In the genomic region with DNA sequence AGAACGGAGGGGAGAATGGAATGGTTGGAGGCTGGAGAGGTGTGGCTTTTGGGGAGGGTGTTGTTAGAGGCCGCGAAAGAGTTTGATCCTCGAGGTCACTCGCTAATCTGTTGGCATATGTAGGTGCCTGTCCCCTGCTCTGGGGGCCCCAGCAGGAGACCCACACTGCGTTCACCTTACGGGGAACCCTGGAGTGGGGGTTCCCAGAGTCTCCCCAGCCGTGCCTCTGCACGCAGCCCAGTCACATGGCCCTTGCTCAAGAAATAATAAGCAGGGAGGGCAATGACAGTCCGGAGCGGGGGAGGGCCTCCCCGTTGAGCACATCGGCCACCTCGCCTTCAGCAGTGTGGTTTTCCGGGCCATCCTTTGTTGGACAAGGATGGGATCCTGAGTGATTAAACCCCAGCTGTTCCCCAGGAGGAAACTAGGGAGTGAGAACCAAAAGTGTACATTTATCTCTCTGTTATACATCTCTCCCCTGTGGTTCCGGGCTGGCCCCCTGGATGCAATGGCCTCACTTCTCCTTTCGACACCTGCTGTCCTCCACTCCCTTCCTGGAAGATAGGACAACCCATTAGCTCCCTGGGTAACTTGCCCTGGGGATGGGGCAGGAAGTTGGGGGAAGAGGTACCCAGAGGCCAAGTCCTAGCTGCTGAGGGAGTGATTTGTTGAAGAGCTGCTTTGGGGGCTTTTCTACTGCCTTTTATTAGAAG, we compare ENCODE assay signal across 8 cellular contexts. TPM values are rescaled to one million over a fixed set of nuclear protein-coding genes. Genes with fewer than 3 reads are reported as not detected.
DNase-seq lines count a peak whose midpoint lies in the region; ATAC-seq and TF ChIP-seq lines count a peak whose summit lies in the region.

No MANE protein-coding gene starts in this region.

- POLR2A ChIA-PET in WTC11 (lab: Charles Lee): interaction anchor here (1.6 to 6.7 kb wide), 3 partner anchors 11 to 69 kb away, joined by 4 to 52 read pairs (median 5); no protein-coding TSS in a partner anchor

- TF ChIP-seq CTCF in WTC11 (IDR thresholded peaks at IDR 0.05) (no peak), omental fat pad (IDR thresholded peaks at IDR 0.05) (no peak)

- CTCF ChIA-PET in activated CD8-positive, alpha-beta memory T cell treated with anti-CD3 and anti-CD28 coated beads, Interleukin-2, amount 10 ng/mL, durations not matched to agents 7 days and 5 days (lab: Charles Lee): interaction anchor here (0.7 to 6.8 kb wide), 4 partner anchors 16 to 56 kb away, joined by 3 to 45 read pairs (median 8); no protein-coding TSS in a partner anchor
- CTCF ChIA-PET in WTC11 (lab: Charles Lee): interaction anchor here (1.2 to 5.9 kb wide), 7 partner anchors 11 to 118 kb away, joined by 4 to 40 read pairs (median 6); no protein-coding TSS in a partner anchor

- intact Hi-C loops in head of caudate nucleus (cut with DNase I): no loop called here

- peak overlapping the region; percentile 67 for H3K4me3 Mint-ChIP-seq in activated CD8-positive, alpha-beta memory T cell treated with anti-CD3 and anti-CD28 coated beads, Interleukin-2, amount 10 ng/mL, durations not matched to agents 7 days and 5 days
- H3K4me3 Mint-ChIP-seq in WTC11: peak overlapping the region; percentile 84

- no peak for DNase-seq in activated CD8-positive, alpha-beta memory T cell treated with anti-CD3 and anti-CD28 coated beads, Interleukin-2, amount 10 ng/mL, durations not matched to agents 7 days and 5 days
- DNase-seq in activated CD8-positive, alpha-beta memory T cell treated with anti-CD3 and anti-CD28 coated beads, Interleukin-2, amount 50 U/mL, for 4 hours: no peak
- DNase-seq in WTC11 (ENCODE audit: low spot score): no peak
- DNase-seq in head of caudate nucleus: peak in 39 of 42 donors; percentile 41 to 88 (median 69)
- DNase-seq in omental fat pad (ENCODE audit: low spot score): no peak
- no peak for DNase-seq in SW480 (ENCODE audit: low spot score)

- peak overlapping the region; percentile 47 for H3K27ac Mint-ChIP-seq in activated CD8-positive, alpha-beta memory T cell treated with anti-CD3 and anti-CD28 coated beads, Interleukin-2, amount 10 ng/mL, durations not matched to agents 7 days and 5 days
- H3K27ac Mint-ChIP-seq in WTC11: 0 out of 2 replicates have a peak overlapping the region, but pooled peaks have one; percentile 60

- no peaks in the 10 kb centered on the region for H3K9me3 Mint-ChIP-seq in activated CD8-positive, alpha-beta memory T cell treated with anti-CD3 and anti-CD28 coated beads, Interleukin-2, amount 10 ng/mL, durations not matched to agents 7 days and 5 days (ENCODE audit: low read depth)
- no peaks in the 10 kb centered on the region for H3K9me3 Mint-ChIP-seq in WTC11

- peaks cover 7% of the 10 kb centered on the region for H3K36me3 Mint-ChIP-seq in activated CD8-positive, alpha-beta memory T cell treated with anti-CD3 and anti-CD28 coated beads, Interleukin-2, amount 10 ng/mL, durations not matched to agents 7 days and 5 days
- H3K36me3 Mint-ChIP-seq in WTC11: peaks cover 2% of the 10 kb centered on the region; the same call in 1 of the 2 replicates

- ATAC-seq in activated CD8-positive, alpha-beta memory T cell treated with anti-CD3 and anti-CD28 coated beads, Interleukin-2, amount 10 ng/mL, durations not matched to agents 7 days and 5 days: no peak
- no peak for ATAC-seq in WTC11
- ATAC-seq in omental fat pad (ENCODE audit: low FRiP score): peak; percentile 19
- ATAC-seq in GM21723 (IDR thresholded peaks at IDR 0.05; ENCODE audit: unreplicated experiment): no peak
- no peak for ATAC-seq in GM18861 (IDR thresholded peaks at IDR 0.05; ENCODE audit: unreplicated experiment)

- peaks cover 65% of the 10 kb centered on the region for H3K4me1 Mint-ChIP-seq in activated CD8-positive, alpha-beta memory T cell treated with anti-CD3 and anti-CD28 coated beads, Interleukin-2, amount 10 ng/mL, durations not matched to agents 7 days and 5 days
- H3K4me1 Mint-ChIP-seq in WTC11: peaks cover 81% of the 10 kb centered on the region

- peaks cover 55% of the 10 kb centered on the region for H3K27me3 Mint-ChIP-seq in activated CD8-positive, alpha-beta memory T cell treated with anti-CD3 and anti-CD28 coated beads, Interleukin-2, amount 10 ng/mL, durations not matched to agents 7 days and 5 days
- no peaks in the 10 kb centered on the region for H3K27me3 Mint-ChIP-seq in WTC11 (ENCODE audit: low read depth)

TF ChIP-seq in WTC11, 78 proteins besides CTCF, POLR2A, EP300 and RAD21:
- TF ChIP-seq, protein P1, sequence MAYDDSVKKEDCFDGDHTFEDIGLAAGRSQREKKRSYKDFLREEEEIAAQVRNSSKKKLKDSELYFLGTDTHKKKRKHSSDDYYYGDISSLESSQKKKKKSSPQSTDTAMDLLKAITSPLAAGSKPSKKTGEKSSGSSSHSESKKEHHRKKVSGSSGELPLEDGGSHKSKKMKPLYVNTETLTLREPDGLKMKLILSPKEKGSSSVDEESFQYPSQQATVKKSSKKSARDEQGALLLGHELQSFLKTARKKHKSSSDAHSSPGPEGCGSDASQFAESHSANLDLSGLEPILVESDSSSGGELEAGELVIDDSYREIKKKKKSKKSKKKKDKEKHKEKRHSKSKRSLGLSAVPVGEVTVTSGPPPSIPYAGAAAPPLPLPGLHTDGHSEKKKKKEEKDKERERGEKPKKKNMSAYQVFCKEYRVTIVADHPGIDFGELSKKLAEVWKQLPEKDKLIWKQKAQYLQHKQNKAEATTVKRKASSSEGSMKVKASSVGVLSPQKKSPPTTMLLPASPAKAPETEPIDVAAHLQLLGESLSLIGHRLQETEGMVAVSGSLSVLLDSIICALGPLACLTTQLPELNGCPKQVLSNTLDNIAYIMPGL (CRISPR knock-in tag; IDR thresholded peaks at IDR 0.05): 0 out of 2 replicates have a peak, but pooled peaks have one; percentile 31
- TF ChIP-seq KAT7 (CRISPR knock-in tag; IDR thresholded peaks at IDR 0.05; ENCODE audit: borderline replicate concordance) (0 out of 2 replicates have a peak, but pooled peaks have one; percentile 28), ETV6 (CRISPR knock-in tag; IDR thresholded peaks at IDR 0.05) (peak; percentile 61; the same call in 1 of the 2 replicates)
- TF ChIP-seq, protein P2, sequence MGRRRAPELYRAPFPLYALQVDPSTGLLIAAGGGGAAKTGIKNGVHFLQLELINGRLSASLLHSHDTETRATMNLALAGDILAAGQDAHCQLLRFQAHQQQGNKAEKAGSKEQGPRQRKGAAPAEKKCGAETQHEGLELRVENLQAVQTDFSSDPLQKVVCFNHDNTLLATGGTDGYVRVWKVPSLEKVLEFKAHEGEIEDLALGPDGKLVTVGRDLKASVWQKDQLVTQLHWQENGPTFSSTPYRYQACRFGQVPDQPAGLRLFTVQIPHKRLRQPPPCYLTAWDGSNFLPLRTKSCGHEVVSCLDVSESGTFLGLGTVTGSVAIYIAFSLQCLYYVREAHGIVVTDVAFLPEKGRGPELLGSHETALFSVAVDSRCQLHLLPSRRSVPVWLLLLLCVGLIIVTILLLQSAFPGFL (CRISPR knock-in tag; IDR thresholded peaks at IDR 0.05; ENCODE audit: borderline replicate concordance): no peak
- TF ChIP-seq, protein P3, sequence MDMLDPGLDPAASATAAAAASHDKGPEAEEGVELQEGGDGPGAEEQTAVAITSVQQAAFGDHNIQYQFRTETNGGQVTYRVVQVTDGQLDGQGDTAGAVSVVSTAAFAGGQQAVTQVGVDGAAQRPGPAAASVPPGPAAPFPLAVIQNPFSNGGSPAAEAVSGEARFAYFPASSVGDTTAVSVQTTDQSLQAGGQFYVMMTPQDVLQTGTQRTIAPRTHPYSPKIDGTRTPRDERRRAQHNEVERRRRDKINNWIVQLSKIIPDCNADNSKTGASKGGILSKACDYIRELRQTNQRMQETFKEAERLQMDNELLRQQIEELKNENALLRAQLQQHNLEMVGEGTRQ (CRISPR knock-in tag; IDR thresholded peaks at IDR 0.05): peak; percentile 56
TF ChIP-seq in WTC11: peak in this region for 4.

RNA-seq across cellular contexts. Expression of a gene that starts 1.3 kb away (rescaled TPM):
- total RNA-seq in activated CD8-positive, alpha-beta memory T cell treated with anti-CD3 and anti-CD28 coated beads, Interleukin-2, amount 10 ng/mL, durations not matched to agents 7 days and 5 days: 10 to 100 TPM; 11.9 to 28.2 TPM
- total RNA-seq in WTC11 (2021) (70.6 to 75.3 TPM (median 71.8 TPM) in 3 replicates), omental fat pad (10 to 100 TPM; 29.6 to 45.9 (median 37.5) TPM)

Comparison
In these comparisons a context has a peak if more than half of its experiments do, and no peak if none do; other contexts are left out.
1. DNase-seq: peak in head of caudate nucleus (39 of 42); none in activated CD8-positive, alpha-beta memory T cell treated with anti-CD3 and anti-CD28 coated beads, Interleukin-2, amount 10 ng/mL, durations not matched to agents 7 days and 5 days (single experiment), activated CD8-positive, alpha-beta memory T cell treated with anti-CD3 and anti-CD28 coated beads, Interleukin-2, amount 50 U/mL, for 4 hours (single experiment), WTC11 (single experiment), omental fat pad (single experiment) and SW480 (single experiment).